ENCODE assay signal across 6 cellular contexts in genomic region chr9:35756275-35756742, GRCh38. TPM values are rescaled to one million over a fixed set of nuclear protein-coding genes. Genes with fewer than 3 reads are reported as not detected.
DNase-seq lines count a peak whose midpoint lies in the region; ATAC-seq lines count a peak whose summit lies in the region.

No MANE protein-coding gene starts in this region.

- ATAC-seq in GM19035 (IDR thresholded peaks at IDR 0.05; ENCODE audit: unreplicated experiment) (peak; percentile 12), esophagus mucosa (peak; percentile 50), HG03460 (IDR thresholded peaks at IDR 0.05; ENCODE audit: unreplicated experiment) (no peak)

- DNase-seq in T-helper 22 cell (ENCODE audit: low read depth) (peak; percentile 41), glomerular visceral epithelial cell (ENCODE audit: extremely low spot score) (no peak)
- peak; percentile 92 for DNase-seq in stimulated activated CD4-positive, alpha-beta T cell treated with anti-CD3 and anti-CD28 coated beads, Interleukin-15, amount 100 ng/mL, for 24 hours

RNA-seq across cellular contexts. Expression of gene MSMP, which starts 2.2 kb away (rescaled TPM):
- not detected for total RNA-seq in esophagus mucosa

RNA-seq across cellular contexts. Expression of gene RGP1, which starts 7.2 kb away (rescaled TPM):
- total RNA-seq in esophagus mucosa = 17.4 TPM

RNA-seq across cellular contexts. Expression of gene GBA2, which starts 7.3 kb away (rescaled TPM):
- 20.9 TPM for total RNA-seq in esophagus mucosa

RNA-seq across cellular contexts. Expression of gene CREB3, which starts 23.8 kb away (rescaled TPM):
- total RNA-seq in esophagus mucosa = 15.1 TPM

RNA-seq across cellular contexts. Expression of gene TLN1, which starts 24.3 kb away (rescaled TPM):
- 84.6 TPM for total RNA-seq in esophagus mucosa
